ENCODE assay signal across 28 cellular contexts in the genomic region with DNA sequence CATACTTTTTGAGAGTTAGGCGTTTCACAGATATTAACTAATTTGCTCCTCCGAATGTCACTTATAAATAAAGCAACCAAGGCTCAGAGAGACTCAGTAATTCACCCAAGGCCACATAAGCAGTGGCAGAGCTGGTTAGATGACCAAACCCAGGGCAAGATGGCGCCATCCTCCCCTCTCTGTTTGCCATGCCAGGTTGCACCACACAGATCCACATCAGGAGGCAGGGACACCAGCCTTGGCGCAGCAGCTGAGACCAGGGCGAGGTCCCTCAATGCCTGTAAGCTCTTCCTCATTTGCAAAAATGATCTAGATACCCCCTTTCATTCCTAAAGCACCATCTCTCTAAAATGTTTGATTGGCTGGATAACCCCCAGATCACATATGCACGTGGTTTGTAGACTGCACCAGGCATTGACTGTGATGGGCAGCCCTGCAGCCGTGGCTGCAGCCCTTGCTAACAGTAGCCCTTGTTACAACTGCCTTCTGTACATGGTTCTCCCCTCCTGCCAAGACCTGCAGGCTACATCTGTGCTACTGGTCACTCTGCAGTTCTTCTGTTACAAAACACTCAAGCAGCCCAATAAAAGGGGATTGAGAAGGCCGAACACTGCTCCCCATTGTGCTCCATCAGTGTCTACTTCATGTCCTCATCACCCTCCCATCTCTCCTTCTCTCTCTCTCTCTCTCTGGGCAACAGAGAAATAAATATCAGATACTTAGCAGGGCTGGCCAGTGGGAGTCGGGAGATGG.
DNase-seq lines count a peak whose midpoint lies in the region; ATAC-seq and TF ChIP-seq lines count a peak whose summit lies in the region.
"Had no signal": no experiment of that assay in that cellular context is flagged by ENCODE, and none has a peak within 500 bp of the region (broad histone marks: within the 10 kb centered on the region; RNA-seq: fewer than 3 reads in every experiment).

No MANE protein-coding gene starts in this region.

- peak; percentile 98 for DNase-seq in foreskin melanocyte
- DNase-seq in neural crest cell (ENCODE audit: low read depth, low spot score), result peak; percentile 16
- DNase-seq in stimulated activated CD4-positive, alpha-beta T cell treated with anti-CD3 and anti-CD28 coated beads, Interleukin-12 subunit alpha, Interleukin-12 subunit beta, amount 100 ng/mL, for 4 hours, result no peak
- DNase-seq in MV-4-11 (lab: John Stamatoyannopoulos, UW), result no peak
- DNase-seq in mucosa of descending colon, result no peak
- DNase-seq: activated CD4-positive, alpha-beta memory T cell treated with anti-CD3 and anti-CD28 coated beads, Interleukin-2, amount 10 ng/mL, durations not matched to agents 7 days and 5 days; activated CD4-positive, CD25-positive, alpha-beta regulatory T cell treated with anti-CD3 and anti-CD28 coated beads, Interleukin-2, amount 50 U/mL, for 72 hours; activated naive CD8-positive, alpha-beta T cell treated with anti-CD3 and anti-CD28 coated beads, Interleukin-2, amount 10 ng/mL, durations not matched to agents 7 days and 5 days; brain microvascular endothelial cell; CD4-positive, alpha-beta memory T cell; colonic mucosa; DMS79; endodermal cell; GOT3; mammary epithelial cell; naive B cell; NCI-H1436 treated with DMSO at 0.1 percent for 48 hours; NCI-H2171; NCI-H510A treated with DMSO at 0.1 percent for 48 hours; NK-92 treated with Interleukin-12 subunit alpha and Interleukin-12 subunit beta, amount 100 ng/mL, for 24 hours; Peyer's patch; trophoblast cell had no signal

- no peak for ATAC-seq in mucosa of descending colon
- ATAC-seq: right cardiac atrium had no signal

- H3K9me3 Mint-ChIP-seq in neural crest cell, result no peaks in the 10 kb centered on the region
- H3K9me3 Mint-ChIP-seq: activated CD4-positive, alpha-beta memory T cell treated with anti-CD3 and anti-CD28 coated beads, Interleukin-2, amount 10 ng/mL, durations not matched to agents 7 days and 5 days; activated naive CD8-positive, alpha-beta T cell treated with anti-CD3 and anti-CD28 coated beads, Interleukin-2, amount 10 ng/mL, durations not matched to agents 7 days and 5 days; CD4-positive, alpha-beta memory T cell; endodermal cell; naive B cell; stimulated activated naive CD8-positive, alpha-beta T cell treated with anti-CD3 and anti-CD28 coated beads, Interleukin-15, Interleukin-2, amounts not matched to agents 100 ng/mL and 50 ng/mL, for 24 hours had no signal

- H3K4me1 Mint-ChIP-seq in neural crest cell, result peaks cover 59% of the 10 kb centered on the region

- H3K36me3 ChIP-seq in mucosa of descending colon (ENCODE audit: low read depth), result no peaks in the 10 kb centered on the region
- H3K36me3 ChIP-seq: brain microvascular endothelial cell, colonic mucosa, Peyer's patch, SJSA1 had no signal

- no peaks in the 10 kb centered on the region for H3K36me3 Mint-ChIP-seq in neural crest cell (ENCODE audit: low read depth)
- H3K36me3 Mint-ChIP-seq: activated naive CD8-positive, alpha-beta T cell treated with anti-CD3 and anti-CD28 coated beads, Interleukin-2, amount 10 ng/mL, durations not matched to agents 7 days and 5 days; CD4-positive, alpha-beta memory T cell; naive B cell had no signal

- no peak overlapping the region for H3K4me3 ChIP-seq in mucosa of descending colon
- H3K4me3 ChIP-seq: colonic mucosa, Peyer's patch, SJSA1 had no signal

- no peaks in the 10 kb centered on the region for H3K4me1 ChIP-seq in mucosa of descending colon (ENCODE audit: low read depth)
- H3K4me1 ChIP-seq: colonic mucosa, Peyer's patch had no signal

- no peaks in the 10 kb centered on the region for H3K9me3 ChIP-seq in mucosa of descending colon
- H3K9me3 ChIP-seq: colonic mucosa, Peyer's patch had no signal

- intact Hi-C loops in mucosa of descending colon (cut with DNase I, micrococcal nuclease), result no loop called here

- H3K27ac ChIP-seq in angular gyrus (ENCODE audit: low read depth, low read length) (peak overlapping the region; percentile 67), temporal lobe (ENCODE audit: low read depth, low read length) (peak overlapping the region; percentile 53)
- H3K27ac ChIP-seq: brain microvascular endothelial cell, colonic mucosa, KMS-11, Peyer's patch, SJSA1 had no signal

- TF ChIP-seq CTCF in neural crest cell (conservative IDR thresholded peaks at IDR 0.05), result no peak
- TF ChIP-seq CTCF in mucosa of descending colon (IDR thresholded peaks at IDR 0.05), result no peak

- H3K27me3 Mint-ChIP-seq in neural crest cell (ENCODE audit: low read depth), result no peaks in the 10 kb centered on the region

- peak overlapping the region; percentile 62 for H3K4me3 Mint-ChIP-seq in neural crest cell
- H3K4me3 Mint-ChIP-seq: activated CD4-positive, alpha-beta memory T cell treated with anti-CD3 and anti-CD28 coated beads, Interleukin-2, amount 10 ng/mL, durations not matched to agents 7 days and 5 days; activated naive CD8-positive, alpha-beta T cell treated with anti-CD3 and anti-CD28 coated beads, Interleukin-2, amount 10 ng/mL, durations not matched to agents 7 days and 5 days; CD4-positive, alpha-beta memory T cell; endodermal cell; stimulated activated naive CD8-positive, alpha-beta T cell treated with anti-CD3 and anti-CD28 coated beads, Interleukin-15, Interleukin-2, amounts not matched to agents 100 ng/mL and 50 ng/mL, for 24 hours had no signal

- H3K27ac Mint-ChIP-seq in neural crest cell (ENCODE audit: unreplicated experiment), result peak overlapping the region; percentile 91
- H3K27ac Mint-ChIP-seq: activated CD4-positive, alpha-beta memory T cell treated with anti-CD3 and anti-CD28 coated beads, Interleukin-2, amount 10 ng/mL, durations not matched to agents 7 days and 5 days; activated naive CD8-positive, alpha-beta T cell treated with anti-CD3 and anti-CD28 coated beads, Interleukin-2, amount 10 ng/mL, durations not matched to agents 7 days and 5 days; CD4-positive, alpha-beta memory T cell; endodermal cell; stimulated activated naive CD8-positive, alpha-beta T cell treated with anti-CD3 and anti-CD28 coated beads, Interleukin-15, Interleukin-2, amounts not matched to agents 100 ng/mL and 50 ng/mL, for 24 hours had no signal

Comparison
In these comparisons a context has a peak if more than half of its experiments do, and no peak if none do; other contexts are left out.
1. DNase-seq: peak in foreskin melanocyte (single experiment) and neural crest cell (single experiment); none in stimulated activated CD4-positive, alpha-beta T cell treated with anti-CD3 and anti-CD28 coated beads, Interleukin-12 subunit alpha, Interleukin-12 subunit beta, amount 100 ng/mL, for 4 hours (single experiment), MV-4-11 (single experiment) and mucosa of descending colon (0 of 3).